In the genomic region with DNA sequence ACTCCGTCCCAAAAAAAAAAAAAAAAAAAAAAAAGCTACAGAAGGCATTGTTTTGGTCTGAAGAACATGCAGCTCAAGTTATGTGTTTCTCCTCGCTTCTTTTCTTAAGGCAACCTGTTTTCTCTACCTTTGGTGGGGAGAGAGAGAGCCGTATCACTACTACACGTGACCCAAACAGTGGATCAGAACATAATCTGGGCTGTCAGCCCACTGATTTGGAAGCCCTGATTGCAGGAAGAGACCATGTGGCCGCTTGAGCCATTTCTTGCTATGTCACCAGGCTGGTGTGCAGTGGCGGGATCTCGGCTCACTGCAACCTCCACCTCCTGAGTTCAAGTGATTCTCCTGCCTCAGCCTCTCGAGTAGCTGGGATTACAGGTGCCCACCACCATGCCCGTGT, we compare ENCODE assay signal across 25 cellular contexts.
"Had no signal": no experiment of that assay in that cellular context is flagged by ENCODE, and none has a peak within 500 bp of the region (broad histone marks: within the 10 kb centered on the region; RNA-seq: fewer than 3 reads in every experiment).

No MANE protein-coding gene starts in this region.

- H3K36me3 Mint-ChIP-seq: activated naive CD4-positive, alpha-beta T cell treated with anti-CD3 and anti-CD28 coated beads, Interleukin-2, amount 10 ng/mL, durations not matched to agents 7 days and 5 days; activated naive CD8-positive, alpha-beta T cell treated with anti-CD3 and anti-CD28 coated beads, Interleukin-2, amount 10 ng/mL, durations not matched to agents 7 days and 5 days; natural killer cell treated with Interleukin-12 subunit alpha and Interleukin-12 subunit beta and Interleukin-15 and Interleukin-18, amount 100 ng/mL, for 72 hours had no signal

- H3K9me3 Mint-ChIP-seq: activated naive CD4-positive, alpha-beta T cell treated with anti-CD3 and anti-CD28 coated beads, Interleukin-2, amount 10 ng/mL, durations not matched to agents 7 days and 5 days; activated naive CD8-positive, alpha-beta T cell treated with anti-CD3 and anti-CD28 coated beads, Interleukin-2, amount 10 ng/mL, durations not matched to agents 7 days and 5 days; natural killer cell treated with Interleukin-12 subunit alpha and Interleukin-12 subunit beta and Interleukin-15 and Interleukin-18, amount 100 ng/mL, for 72 hours; stimulated activated memory B cell treated with anti-CD40 and anti-IgM and Interleukin-4, amounts not matched to agents 10 μg/mL and 1 μg/mL and 100 μg/mL, for 72 hours; stimulated activated naive CD8-positive, alpha-beta T cell treated with anti-CD3 and anti-CD28 coated beads, Interleukin-15, amount 100 ng/mL, for 72 hours had no signal

- H3K27me3 ChIP-seq: brain microvascular endothelial cell, right lobe of liver, suprapubic skin, tibial artery had no signal

- H3K4me3 ChIP-seq: mucosa of descending colon, right lobe of liver, skin epidermis, suprapubic skin, tibial artery had no signal

- H3K9me3 ChIP-seq: mucosa of descending colon, right lobe of liver, suprapubic skin, tibial artery had no signal

- DNase-seq: activated CD4-positive, alpha-beta T cell treated with anti-CD3 and anti-CD28 coated beads for 36 hours; activated CD4-positive, alpha-beta T cell treated with anti-CD3 and anti-CD28 coated beads, Interleukin-2, amount 50 U/mL, for 4 hours; activated CD4-positive, CD25-positive, alpha-beta regulatory T cell; activated gamma-delta T cell; activated naive CD4-positive, alpha-beta T cell treated with anti-CD3 and anti-CD28 coated beads, Interleukin-2, amount 10 ng/mL, durations not matched to agents 7 days and 5 days; activated naive CD8-positive, alpha-beta T cell treated with anti-CD3 and anti-CD28 coated beads, Interleukin-2, amount 10 ng/mL, durations not matched to agents 7 days and 5 days; activated T-cell treated with anti-CD3 and anti-CD28 coated beads for 4 hours; brain microvascular endothelial cell; central memory CD4-positive, alpha-beta T cell; effector memory CD4-positive, alpha-beta T cell; head of caudate nucleus; mucosa of descending colon; right lobe of liver; stimulated activated CD4-positive, alpha-beta T cell treated with anti-CD3 and anti-CD28 coated beads, Interleukin-1b, Interleukin-23, amount 100 ng/mL, for 48 hours; stimulated activated CD4-positive, alpha-beta T cell treated with anti-CD3 and anti-CD28 coated beads, Interleukin-4, amount 100 ng/mL, for 4 hours; stimulated activated CD8-positive, alpha-beta memory T cell treated with anti-CD3 and anti-CD28 coated beads, Interleukin-4, amount 100 ng/mL, for 48 hours; stimulated activated naive CD8-positive, alpha-beta T cell treated with anti-CD3 and anti-CD28 coated beads, Interleukin-15, amount 100 ng/mL, for 72 hours; tibial artery had no signal

- H3K27ac ChIP-seq: brain microvascular endothelial cell, right lobe of liver, suprapubic skin had no signal

- H3K4me1 ChIP-seq: right lobe of liver had no signal

- H3K36me3 ChIP-seq: brain microvascular endothelial cell, suprapubic skin, tibial artery had no signal

- H3K4me3 Mint-ChIP-seq: activated CD4-positive, alpha-beta T cell treated with anti-CD3 and anti-CD28 coated beads for 36 hours; activated naive CD4-positive, alpha-beta T cell treated with anti-CD3 and anti-CD28 coated beads, Interleukin-2, amount 10 ng/mL, durations not matched to agents 7 days and 5 days; activated naive CD8-positive, alpha-beta T cell treated with anti-CD3 and anti-CD28 coated beads, Interleukin-2, amount 10 ng/mL, durations not matched to agents 7 days and 5 days; natural killer cell treated with Interleukin-12 subunit alpha and Interleukin-12 subunit beta and Interleukin-15 and Interleukin-18, amount 100 ng/mL, for 72 hours; stimulated activated memory B cell treated with anti-CD40 and anti-IgM and Interleukin-4, amounts not matched to agents 10 μg/mL and 1 μg/mL and 100 μg/mL, for 72 hours; stimulated activated naive CD8-positive, alpha-beta T cell treated with anti-CD3 and anti-CD28 coated beads, Interleukin-15, amount 100 ng/mL, for 72 hours had no signal

- H3K27me3 Mint-ChIP-seq: activated CD4-positive, alpha-beta T cell treated with anti-CD3 and anti-CD28 coated beads for 36 hours; natural killer cell treated with Interleukin-12 subunit alpha and Interleukin-12 subunit beta and Interleukin-15 and Interleukin-18, amount 100 ng/mL, for 72 hours; stimulated activated memory B cell treated with anti-CD40 and anti-IgM and Interleukin-4, amounts not matched to agents 10 μg/mL and 1 μg/mL and 100 μg/mL, for 72 hours had no signal

- H3K27ac Mint-ChIP-seq: activated CD4-positive, alpha-beta T cell treated with anti-CD3 and anti-CD28 coated beads for 36 hours; activated naive CD4-positive, alpha-beta T cell treated with anti-CD3 and anti-CD28 coated beads, Interleukin-2, amount 10 ng/mL, durations not matched to agents 7 days and 5 days; activated naive CD8-positive, alpha-beta T cell treated with anti-CD3 and anti-CD28 coated beads, Interleukin-2, amount 10 ng/mL, durations not matched to agents 7 days and 5 days; natural killer cell treated with Interleukin-12 subunit alpha and Interleukin-12 subunit beta and Interleukin-15 and Interleukin-18, amount 100 ng/mL, for 72 hours; stimulated activated memory B cell treated with anti-CD40 and anti-IgM and Interleukin-4, amounts not matched to agents 10 μg/mL and 1 μg/mL and 100 μg/mL, for 72 hours had no signal

- ATAC-seq: activated CD4-positive, alpha-beta T cell treated with anti-CD3 and anti-CD28 coated beads for 36 hours; left lobe of liver; mucosa of descending colon; natural killer cell treated with Interleukin-12 subunit alpha and Interleukin-12 subunit beta and Interleukin-15 and Interleukin-18, amount 100 ng/mL, for 72 hours; right lobe of liver; stimulated activated memory B cell treated with anti-CD40 and anti-IgM and Interleukin-4, amounts not matched to agents 10 μg/mL and 1 μg/mL and 100 μg/mL, for 72 hours; stimulated activated naive CD8-positive, alpha-beta T cell treated with anti-CD3 and anti-CD28 coated beads, Interleukin-15, amount 100 ng/mL, for 72 hours had no signal

- H3K4me1 Mint-ChIP-seq: activated CD4-positive, alpha-beta T cell treated with anti-CD3 and anti-CD28 coated beads for 36 hours; stimulated activated naive CD8-positive, alpha-beta T cell treated with anti-CD3 and anti-CD28 coated beads, Interleukin-15, amount 100 ng/mL, for 72 hours had no signal

- FAIRE-seq: astrocyte, colon had no signal
